8 cellular contexts compared by ENCODE assay signal in the genomic region with DNA sequence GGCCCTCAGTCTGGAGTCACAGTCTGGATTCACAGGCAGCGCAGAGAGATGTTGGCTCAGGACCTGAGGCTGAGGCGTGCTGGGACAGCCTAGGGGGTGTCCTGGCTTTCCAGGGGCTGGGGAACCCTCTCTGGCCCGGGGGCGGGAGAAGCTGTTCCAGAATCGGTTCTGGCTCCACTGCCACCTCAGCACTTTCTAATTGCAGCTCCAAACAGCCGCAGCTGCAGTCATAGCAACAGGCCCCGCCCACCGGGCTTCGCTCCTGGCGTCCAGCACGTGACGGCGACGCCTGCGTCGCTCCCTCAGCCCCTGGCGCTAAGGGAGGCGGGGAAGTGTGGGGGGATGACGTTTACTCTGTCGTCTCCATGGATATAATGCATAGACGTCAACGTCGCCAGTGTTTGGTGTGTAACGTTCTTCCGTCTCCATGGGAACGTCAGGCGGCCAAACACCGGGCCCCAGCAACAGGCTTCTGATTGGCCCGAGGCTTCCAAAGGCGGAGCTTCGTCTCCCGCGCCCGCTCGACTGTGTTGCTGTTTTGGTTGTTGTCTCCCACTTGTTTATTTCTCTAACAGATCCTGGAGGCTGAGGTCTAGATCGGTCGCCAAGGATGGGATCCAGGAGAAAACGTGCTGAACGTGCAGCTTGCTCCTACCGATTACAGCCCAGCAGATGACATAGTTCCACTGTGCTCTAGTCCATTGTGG. TPM values are rescaled to one million over a fixed set of nuclear protein-coding genes. Genes with fewer than 3 reads are reported as not detected.
DNase-seq lines count a peak whose midpoint lies in the region; ATAC-seq, FAIRE-seq and TF ChIP-seq lines count a peak whose summit lies in the region.

No MANE protein-coding gene starts in this region.

- H3K4me3 Mint-ChIP-seq in memory B cell: peak overlapping the region; percentile 78

- H4K8ac ChIP-seq in H1 (ENCODE audit: extremely low read depth, insufficient read depth, low read length): peak overlapping the region; percentile 98; the same call in 1 of the 2 replicates

- H3K14ac ChIP-seq in H1 (ENCODE audit: insufficient read length): no peak overlapping the region

- peak overlapping the region; percentile 99; the same call in 1 of the 2 replicates for H2BK15ac ChIP-seq in H1 (ENCODE audit: low read length)

- H3K9ac ChIP-seq in H1 (replicated peaks in 1 of 4; ENCODE audit: extremely low read depth in 1 of 4, low read depth in 3 of 4, low read length in 3 of 4): peak overlapping the region; percentile 80 to 97 (median 94)

- H3K9me3 Mint-ChIP-seq in memory B cell: no peaks in the 10 kb centered on the region

- H2BK120ac ChIP-seq in H1 (replicated peaks; ENCODE audit: low read depth, low read length): no peak overlapping the region

- peak overlapping the region; percentile 98; the same call in 1 of the 2 replicates for H2AK5ac ChIP-seq in H1 (ENCODE audit: low read depth, low read length)

- CTCF ChIA-PET in H1 (lab: Charles Lee; ENCODE audit: partially characterized antibody): interaction anchor here (0.6 to 2.3 kb wide), 11 partner anchors 9 to 1095 kb away, joined by 3 to 8 read pairs (median 4); no protein-coding TSS in a partner anchor

- H3K4me3 ChIP-seq in H1 (ENCODE audit: extremely low read depth in 1 of 4, insufficient read depth in 2 of 4, low read depth in 3 of 4, low read length in 4 of 4): peak overlapping the region; percentile 55 to 74 (median 66)

- ATAC-seq in GM21381 (IDR thresholded peaks at IDR 0.05; ENCODE audit: unreplicated experiment) (peak; percentile 96), memory B cell (ENCODE audit: low read depth) (peak; percentile 86)

- H3K36me3 Mint-ChIP-seq in memory B cell: no peaks in the 10 kb centered on the region

- peak overlapping the region; percentile 92 for H4K5ac ChIP-seq in H1 (ENCODE audit: insufficient read length, low read depth, low read length)

- H3K79me1 ChIP-seq in H1 (ENCODE audit: low read depth, low read length): no peaks in the 10 kb centered on the region

- H3K79me2 ChIP-seq in H1 (ENCODE audit: control insufficient read depth in 1 of 2, insufficient read depth in 2 of 2, low read length in 2 of 2): no peaks in the 10 kb centered on the region

- no peak for TF ChIP-seq RAD21 in H1 (IDR thresholded peaks at IDR 0.05 in 1 of 2, conservative IDR thresholded peaks at IDR 0.05 in 1 of 2; ENCODE audit: low read depth in 2 of 2, low read length in 2 of 2)

- peak overlapping the region; percentile 77 for H3K56ac ChIP-seq in H1 (replicated peaks; ENCODE audit: insufficient read length, low read depth, low read length)

- no peak overlapping the region for H3K23ac ChIP-seq in H1 (ENCODE audit: insufficient read length)

- no peaks in the 10 kb centered on the region for H3K36me3 ChIP-seq in H1 (ENCODE audit: control insufficient read depth in 2 of 4, insufficient read depth in 4 of 4, low read length in 3 of 4)

- H3K27ac ChIP-seq in H1 (ENCODE audit: low read depth, low read length): peak overlapping the region; percentile 98

- peak overlapping the region; percentile 99 for H3K27ac Mint-ChIP-seq in memory B cell

- H3K4me2 ChIP-seq in H1 (ENCODE audit: insufficient read depth in 1 of 2, low read depth in 2 of 2, low read length in 2 of 2): peak overlapping the region; percentile 90 to 97

- peak overlapping the region; percentile 100 for H2BK12ac ChIP-seq in H1 (ENCODE audit: low read depth, low read length)

- H3K9me3 ChIP-seq in H1 (ENCODE audit: insufficient read depth in 2 of 2, low read depth in 1 of 2, low read length in 1 of 2): no peaks in the 10 kb centered on the region

- 2% methylated on average over 38 of the region's 40 CpGs; no CpG with 5 or more reads in 1 of the 2 experiments for WGBS in H1 (ENCODE audit: extremely low coverage in 1 of 2, insufficient coverage in 1 of 2, insufficient read length in 1 of 2, insufficient replicate concordance in 2 of 2, low coverage in 1 of 2, low lambda C conversion rate in 2 of 2, missing lambda C conversion rate in 1 of 2), 2 experiments

- peak overlapping the region; percentile 32 for H4K91ac ChIP-seq in H1 (replicated peaks; ENCODE audit: insufficient read length, low read length)

- TF ChIP-seq EP300 in H1 (IDR thresholded peaks at IDR 0.05; ENCODE audit: borderline replicate concordance in 1 of 2, low read depth in 2 of 2, low read length in 2 of 2): peak; percentile 70 to 98; a peak in 2 of 3 replicates

- peak overlapping the region; percentile 80 for H3K4ac ChIP-seq in H1 (replicated peaks; ENCODE audit: insufficient read length, low read depth, low read length)

- no peaks in the 10 kb centered on the region for H4K20me1 ChIP-seq in H1 (replicated peaks in 1 of 2; ENCODE audit: control insufficient read depth in 1 of 2, insufficient read depth in 2 of 2, low read length in 2 of 2)

- peak; percentile 57 to 99 for TF ChIP-seq POLR2A in H1 (IDR thresholded peaks at IDR 0.05; ENCODE audit: control extremely low read depth in 1 of 2, low read depth in 2 of 2, low read length in 2 of 2)

- peaks cover 2% of the 10 kb centered on the region for H3K27me3 Mint-ChIP-seq in memory B cell

- FAIRE-seq in HTR-8/SVneo (lab: Jason Lieb, UNC): peak; percentile 100
- FAIRE-seq in H1 (lab: Jason Lieb, UNC): peak; percentile 87

- peak overlapping the region; percentile 98 for H2AFZ ChIP-seq in H1 (ENCODE audit: low read length)

- DNase-seq in CMK (ENCODE audit: low read depth) (peak; percentile 88), HTR-8/SVneo (ENCODE audit: insufficient read length, low spot score) (peak; percentile 100), NOMO-1 treated with DMSO at 0.1 percent for 48 hours (lab: John Stamatoyannopoulos, UW; ENCODE audit: unreplicated experiment) (peak; percentile 98), H1 (ENCODE audit: low read depth in 1 of 2, low spot score in 2 of 2) (peak; percentile 98 to 99), memory B cell (ENCODE audit: low spot score in 2 of 2) (peak; percentile 99)
- DNase-seq in activated CD8-positive, alpha-beta memory T cell treated with anti-CD3 and anti-CD28 coated beads, Interleukin-2, amount 50 U/mL, for 1 hour (ENCODE audit: extremely low read depth): peak; percentile 97
- peak; percentile 100 for DNase-seq in stimulated activated CD8-positive, alpha-beta memory T cell treated with anti-CD3 and anti-CD28 coated beads, Interleukin-12 subunit alpha, Interleukin-12 subunit beta, amount 100 ng/mL, for 1 hour (ENCODE audit: low read depth)

- peaks cover 0 to 11% (median 4%) of the 10 kb centered on the region in 4 experiments; a peak in 5 of 7 replicates for H3K4me1 ChIP-seq in H1 (replicated peaks in 1 of 4; ENCODE audit: control insufficient read depth in 3 of 4, insufficient read depth in 4 of 4, low read length in 3 of 4)

- peak overlapping the region; percentile 99 for H2BK5ac ChIP-seq in H1 (ENCODE audit: low read depth, low read length)

- peaks cover 5% of the 10 kb centered on the region; the same call in 1 of the 2 replicates for H3K23me2 ChIP-seq in H1 (ENCODE audit: low read depth, low read length)

- POLR2A ChIA-PET in H1 (lab: Charles Lee; ENCODE audit: partially characterized antibody): interaction anchor here (0.6 to 5.2 kb wide), 35 partner anchors 9 to 347 kb away, joined by 3 to 54 read pairs (median 5); a partner anchor contains a TSS

- TF ChIP-seq CTCF in H1 (IDR thresholded peaks at IDR 0.05; ENCODE audit: control extremely low read depth in 1 of 3, insufficient read depth in 1 of 3, low read depth in 1 of 3, low read length in 3 of 3): no peak

- H3K18ac ChIP-seq in H1 (ENCODE audit: extremely low read depth, low read length): peak overlapping the region; percentile 76; the same call in 1 of the 2 replicates

- H2BK20ac ChIP-seq in H1 (ENCODE audit: low read length): peak overlapping the region; percentile 77; the same call in 1 of the 2 replicates

- peaks cover 25% of the 10 kb centered on the region for H3K4me1 Mint-ChIP-seq in memory B cell

- H3K27me3 ChIP-seq in H1 (replicated peaks in 1 of 4; ENCODE audit: control insufficient read depth in 3 of 4, extremely low read depth in 1 of 4, insufficient read depth in 3 of 4, low read length in 3 of 4): no peaks in the 10 kb centered on the region

TF ChIP-seq in H1, 55 proteins besides CTCF, POLR2A, EP300 and RAD21 (continues in another document):
- TF ChIP-seq MAFK (IDR thresholded peaks at IDR 0.05; ENCODE audit: low read depth, low read length) (peak; percentile 92), PHF8 (conservative IDR thresholded peaks at IDR 0.05; ENCODE audit: low read depth, low read length) (peak; percentile 73), KDM5A (IDR thresholded peaks at IDR 0.05; ENCODE audit: low read length) (no peak), JUND (IDR thresholded peaks at IDR 0.05; ENCODE audit: low read length) (peak; percentile 59), CREB1 (IDR thresholded peaks at IDR 0.05) (peak; percentile 96), KDM1A (IDR thresholded peaks at IDR 0.05; ENCODE audit: borderline replicate concordance, low read length) (no peak), RFX5 (IDR thresholded peaks at IDR 0.05; ENCODE audit: borderline replicate concordance, low read depth, low read length) (peak; percentile 93), SP1 (IDR thresholded peaks at IDR 0.05; ENCODE audit: low read depth, low read length) (peak; percentile 88), SAP30 (IDR thresholded peaks at IDR 0.05; ENCODE audit: insufficient read depth, insufficient replicate concordance, low read length) (peak; percentile 39), ASH2L (IDR thresholded peaks at IDR 0.05; ENCODE audit: low read length) (peak; percentile 38), BCL11A (IDR thresholded peaks at IDR 0.05; ENCODE audit: low read depth in 2 of 2, low read length in 2 of 2) (no peak)
- TF ChIP-seq, protein P1, sequence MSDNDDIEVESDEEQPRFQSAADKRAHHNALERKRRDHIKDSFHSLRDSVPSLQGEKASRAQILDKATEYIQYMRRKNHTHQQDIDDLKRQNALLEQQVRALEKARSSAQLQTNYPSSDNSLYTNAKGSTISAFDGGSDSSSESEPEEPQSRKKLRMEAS (IDR thresholded peaks at IDR 0.05): peak; percentile 65
- TF ChIP-seq, protein P2, sequence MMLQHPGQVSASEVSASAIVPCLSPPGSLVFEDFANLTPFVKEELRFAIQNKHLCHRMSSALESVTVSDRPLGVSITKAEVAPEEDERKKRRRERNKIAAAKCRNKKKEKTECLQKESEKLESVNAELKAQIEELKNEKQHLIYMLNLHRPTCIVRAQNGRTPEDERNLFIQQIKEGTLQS (IDR thresholded peaks at IDR 0.05; ENCODE audit: insufficient read depth, low read depth, low read length): peak; percentile 84

RNA-seq across cellular contexts. Expression of a gene that starts 19.7 kb away (rescaled TPM):
- 51.5 and 51.8 TPM in 2 replicates for total RNA-seq in H1 (2021; fragmentation: NEBNext Ultra II Directional; extraction: Animal tissue kit (Norgen Biotek cat#: 25700))
- polyA plus RNA-seq in H1 (2011; rRNA removed): 50.2 and 74.5 TPM in 2 replicates
- polyA plus RNA-seq in H1 (2011; cell fraction: cytosol; rRNA removed): 29.8 TPM
- polyA plus RNA-seq in H1 (2011; cell fraction: nucleus; rRNA removed): 236 TPM
- 36.4 to 90.0 TPM (median 56.1 TPM) in 4 replicates for polyA plus RNA-seq in H1 (2012, experiment 1 of 2)
- 60.5 TPM for polyA plus RNA-seq in H1 (2012, experiment 2 of 2)
- 8.6 TPM for polyA plus RNA-seq in H1 (2013, experiment 1 of 2)
- 8.3 TPM for polyA plus RNA-seq in H1 (2013, experiment 2 of 2)
- 35.8 and 91.1 TPM in 2 replicates for polyA minus RNA-seq in H1 (2011; rRNA and poly(A)+ RNA removed)
- 38.5 TPM for polyA minus RNA-seq in H1 (2011; cell fraction: cytosol; rRNA and poly(A)+ RNA removed)
- polyA minus RNA-seq in H1 (2011; cell fraction: nucleus; rRNA and poly(A)+ RNA removed): 604 TPM

Comparison
In these comparisons a context has a peak if more than half of its experiments do, and no peak if none do; other contexts are left out.
1. Peak in every context shown above with its lines: DNase-seq, ATAC-seq, H3K4me3 ChIP-seq and H3K27ac ChIP-seq.